Comparison of ENCODE assay signal across 9 cellular contexts in the genomic region with DNA sequence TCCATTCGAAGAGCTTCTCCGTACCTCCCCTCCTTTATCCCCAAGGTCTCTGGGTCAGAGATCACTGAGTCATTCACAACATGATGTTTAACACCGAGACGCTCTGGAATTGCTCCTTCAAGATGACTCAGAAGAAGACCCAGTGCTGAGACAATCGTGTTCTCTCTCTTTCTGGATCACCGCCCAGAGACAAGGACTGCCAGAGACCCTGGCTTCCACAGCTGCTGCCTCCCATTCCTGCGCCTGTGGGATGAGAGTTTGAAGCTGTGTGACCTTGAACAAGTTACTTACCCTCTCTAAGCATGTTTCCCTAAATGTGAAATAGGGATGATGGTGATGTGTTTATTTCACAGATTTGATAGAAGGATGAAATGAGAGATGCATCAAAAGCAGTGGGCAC. TPM values are rescaled to one million over a fixed set of nuclear protein-coding genes. Genes with fewer than 3 reads are reported as not detected.
DNase-seq lines count a peak whose midpoint lies in the region; ATAC-seq, FAIRE-seq and TF ChIP-seq lines count a peak whose summit lies in the region.
"Not testable (repeated sequence)": the region's sequence is repeated elsewhere in the genome, so short reads cannot be mapped to it uniquely, and the experiment has no call there.
"Had no signal": no experiment of that assay in that cellular context is flagged by ENCODE, and none has a peak within 500 bp of the region (broad histone marks: within the 10 kb centered on the region; RNA-seq: fewer than 3 reads in every experiment).

No MANE protein-coding gene starts in this region.

- not testable (repeated sequence) for H3K9ac ChIP-seq in HCT116 (ENCODE audit: low read length); astrocyte (ENCODE audit: low read length); fibroblast of lung (ENCODE audit: insufficient read depth, low read length)

- in situ Hi-C loops in Caki2 (cut with HindIII; ENCODE audit: low pct_unique_long_range_greater_than_20kb, low sequenced_read_pairs), result not testable (repeated sequence)

- H3K4me1 Mint-ChIP-seq in astrocyte (ENCODE audit: low read depth, unreplicated experiment), result not testable (repeated sequence)

- not testable (repeated sequence) for H4K20me1 ChIP-seq in HCT116 (ENCODE audit: insufficient read depth); astrocyte (ENCODE audit: insufficient read depth, low read length); fibroblast of lung (ENCODE audit: control insufficient read depth, extremely low read depth, insufficient read depth, low read length); hepatocyte (ENCODE audit: insufficient read depth, poor library complexity, severe bottlenecking)

- H3K9me2 ChIP-seq in HCT116 (ENCODE audit: insufficient read depth); hepatocyte (replicated peaks; ENCODE audit: insufficient read depth): not testable (repeated sequence)

- not testable (repeated sequence) for H3K79me2 ChIP-seq in HCT116 (ENCODE audit: insufficient read depth, low read length); astrocyte (ENCODE audit: insufficient read depth, low read length); fibroblast of lung (ENCODE audit: control insufficient read depth, insufficient read depth, low read length); hepatocyte

- TF ChIP-seq RAD21 in HCT116 (IDR thresholded peaks at IDR 0.05; ENCODE audit: low read depth), result not testable (repeated sequence)

- intact Hi-C loops in HCT116 (cut with micrococcal nuclease), result not testable (repeated sequence)

- not testable (repeated sequence) for ATAC-seq in HCT116

- POLR2A ChIA-PET in HCT116 (lab: Charles Lee), result not testable (repeated sequence)

- H3K36me3 ChIP-seq in HCT116 (ENCODE audit: control insufficient read depth in 1 of 2, insufficient read depth in 2 of 2, low read length in 2 of 2); astrocyte (ENCODE audit: insufficient read depth, low read length); fibroblast of lung (ENCODE audit: control insufficient read depth, insufficient read depth, low read length); hepatocyte (replicated peaks; ENCODE audit: insufficient read depth, low read depth): not testable (repeated sequence)

- H3K27ac ChIP-seq in HCT116 (ENCODE audit: low read depth, low read length); astrocyte (ENCODE audit: low read depth, low read length); fibroblast of lung (ENCODE audit: insufficient read depth, low read length); hepatocyte: not testable (repeated sequence)

- H3K27me3 Mint-ChIP-seq in astrocyte (ENCODE audit: low read depth, unreplicated experiment), result not testable (repeated sequence)

- TF ChIP-seq CTCF in HCT116 (IDR thresholded peaks at IDR 0.05 in 2 of 3, conservative IDR thresholded peaks at IDR 0.05 in 1 of 3; ENCODE audit: borderline replicate concordance in 1 of 3, insufficient read depth in 1 of 3, low read depth in 2 of 3, low read length in 2 of 3); astrocyte (IDR thresholded peaks at IDR 0.05; ENCODE audit: insufficient read depth, low read depth, low read length); fibroblast of lung (conservative IDR thresholded peaks at IDR 0.05 in 1 of 2, IDR thresholded peaks at IDR 0.05 in 1 of 2; ENCODE audit: low read depth in 1 of 2, low read length in 2 of 2); hepatocyte (IDR thresholded peaks at IDR 0.05; ENCODE audit: poor library complexity): not testable (repeated sequence)

- 69% methylated on average over 7 of the region's 7 CpGs for WGBS in hepatocyte (ENCODE audit: low lambda C conversion rate, missing lambda C conversion rate)

- CTCF ChIA-PET in HCT116 (lab: Charles Lee), result not testable (repeated sequence)

- peak overlapping the region; percentile 42 for H3K27ac Mint-ChIP-seq in astrocyte (ENCODE audit: unreplicated experiment)

- DNase-seq in Caki2 (ENCODE audit: low read depth) (peak; percentile 45), RCC 7860 (ENCODE audit: low spot score) (peak; percentile 49), astrocyte (ENCODE audit: low read depth) (peak; percentile 52), fibroblast of lung (ENCODE audit: low read depth in 2 of 2) (peak; percentile 69 to 93), hepatocyte (ENCODE audit: low spot score) (peak; percentile 13), renal cortical epithelial cell (ENCODE audit: low read depth) (peak; percentile 73)
- not testable (repeated sequence) for DNase-seq in HCT116 (ENCODE audit: low read depth, low spot score)

- peak overlapping the region; percentile 17 for H3K4me3 Mint-ChIP-seq in astrocyte (ENCODE audit: unreplicated experiment)

- not testable (repeated sequence) for H3K9me3 Mint-ChIP-seq in astrocyte (ENCODE audit: unreplicated experiment)

- not testable (repeated sequence) for BruUV-seq in HCT116 (replicated peaks; lab: Mats Ljungman, UMichigan)

- RAD21 ChIA-PET in HCT116 (lab: Charles Lee; ENCODE audit: low non-redundant PET in 1 of 2, low total read pairs in 2 of 2, uncharacterized antibody in 2 of 2, unreplicated experiment in 2 of 2), result not testable (repeated sequence)

- H3K36me3 Mint-ChIP-seq in astrocyte (ENCODE audit: low read depth, unreplicated experiment), result not testable (repeated sequence)

- not testable (repeated sequence) for H2AFZ ChIP-seq in HCT116 (ENCODE audit: low read depth, low read length, poor library complexity, severe bottlenecking); astrocyte (ENCODE audit: low read depth, low read length); fibroblast of lung (ENCODE audit: low read length); hepatocyte

- FAIRE-seq in RCC 7860 (lab: Jason Lieb, UNC), result peak; percentile 88
- FAIRE-seq in astrocyte (lab: Jason Lieb, UNC), result not testable (repeated sequence)

- not testable (repeated sequence) for H3K4me3 ChIP-seq in HCT116 (replicated peaks in 1 of 2; ENCODE audit: low read depth in 1 of 2, low read length in 2 of 2); astrocyte (ENCODE audit: insufficient read depth, low read depth, low read length); fibroblast of lung (replicated peaks in 1 of 4; ENCODE audit: control extremely low read depth in 1 of 4, insufficient read depth in 1 of 4, low read depth in 3 of 4, low read length in 4 of 4); hepatocyte

- not testable (repeated sequence) for H3K27me3 ChIP-seq in HCT116 (ENCODE audit: insufficient read depth, low read length); astrocyte (ENCODE audit: insufficient read depth, low read length); fibroblast of lung (ENCODE audit: control insufficient read depth, insufficient read depth, low read length); hepatocyte

- not testable (repeated sequence) for H3K4me1 ChIP-seq in HCT116 (ENCODE audit: control insufficient read depth in 1 of 2, insufficient read depth in 2 of 2, low read length in 2 of 2); astrocyte (ENCODE audit: insufficient read depth, low read length); fibroblast of lung (ENCODE audit: control insufficient read depth, extremely low read depth, insufficient read depth, low read length); hepatocyte (ENCODE audit: insufficient read depth)

- not testable (repeated sequence) for TF ChIP-seq POLR2A in HCT116 (IDR thresholded peaks at IDR 0.05; ENCODE audit: borderline replicate concordance, extremely low read depth, insufficient read depth, insufficient read length)

- H3K9me3 ChIP-seq in HCT116 (ENCODE audit: control insufficient read depth in 1 of 2, insufficient read depth in 1 of 2, low read depth in 1 of 2, low read length in 2 of 2); astrocyte (ENCODE audit: insufficient read depth, low read depth, low read length); fibroblast of lung (ENCODE audit: control insufficient read depth, insufficient read depth, low read depth, low read length); hepatocyte (ENCODE audit: low read depth): not testable (repeated sequence)

- H3K4me2 ChIP-seq in HCT116 (ENCODE audit: low read length), result peak overlapping the region; percentile 25; the same call in 1 of the 2 replicates
- H3K4me2 ChIP-seq in astrocyte (ENCODE audit: low read length); fibroblast of lung (ENCODE audit: extremely low read depth, insufficient read depth, low read length); hepatocyte: not testable (repeated sequence)

TF ChIP-seq in HCT116, 20 proteins besides CTCF, POLR2A, EP300 and RAD21:
- TF ChIP-seq FOSL1 (IDR thresholded peaks at IDR 0.05; ENCODE audit: low read depth), result peak; percentile 23; the same call in 1 of the 2 replicates
TF ChIP-seq in HCT116: peak in this region for 1; not testable (repeated sequence) for 19.

RNA-seq across cellular contexts. Expression of a gene that starts 38.8 kb away (rescaled TPM):
- not detected in 2 replicates for total RNA-seq in Caki2 (2014; rRNA removed; shearing (Covaris generic); ENCODE audit: low replicate concordance)
- total RNA-seq in HCT116 (2021; ENCODE audit: unreplicated experiment) (not detected), astrocyte (not detected in 2 replicates), fibroblast of lung (not detected in 2 replicates), hepatocyte (not detected in 2 replicates), renal cortical epithelial cell (not detected in 2 replicates)
- not detected in 2 replicates for polyA plus RNA-seq in HCT116 (2012)
- polyA plus RNA-seq in fibroblast of lung (not detected in 2 replicates), hepatocyte (not detected in 2 replicates)
- not detected in 2 replicates for polyA plus RNA-seq in fibroblast of lung (2012)
- not detected in 2 replicates for polyA minus RNA-seq in fibroblast of lung (ENCODE audit: low replicate concordance)
- total RNA-seq: CD8-positive, alpha-beta T cell; GM23338 had no signal
